8 cellular contexts compared by ENCODE assay signal in the genomic region with DNA sequence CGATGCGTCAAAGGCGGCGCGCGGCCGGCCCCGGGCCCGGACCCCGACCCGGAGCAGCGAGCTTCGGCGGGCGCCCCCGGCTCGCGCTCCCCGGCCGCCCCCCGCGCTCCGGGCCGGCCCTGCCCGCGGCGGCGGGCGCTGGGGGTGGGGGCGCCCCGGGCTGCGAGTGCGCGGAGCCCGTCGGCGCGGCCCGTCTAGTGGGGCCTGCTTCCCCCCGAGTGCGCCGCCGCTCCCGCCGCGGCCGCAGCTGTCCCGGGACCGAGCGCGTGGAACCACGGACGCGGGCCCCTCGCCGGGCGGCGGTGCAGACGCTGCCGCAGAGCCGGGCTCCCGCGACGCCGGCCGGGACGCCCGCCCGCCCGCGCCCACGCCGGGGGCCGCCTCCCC. TPM values are rescaled to one million over a fixed set of nuclear protein-coding genes. Genes with fewer than 3 reads are reported as not detected.
A peak's percentile ranks its signal among the peaks of the same experiment; 100 is the strongest.
DNase-seq lines count a peak whose midpoint lies in the region; ATAC-seq and TF ChIP-seq lines count a peak whose summit lies in the region.

No MANE protein-coding gene starts in this region.

- H3K36me3 ChIP-seq in CD4-positive, alpha-beta memory T cell (ENCODE audit: insufficient read depth, low read length) = no peaks in the 10 kb centered on the region
- H3K36me3 ChIP-seq in mucosa of descending colon (ENCODE audit: low read depth) = no peaks in the 10 kb centered on the region

- no peaks in the 10 kb centered on the region for H3K9me3 Mint-ChIP-seq in CD4-positive, alpha-beta memory T cell

- peaks cover 2% of the 10 kb centered on the region in 2 donors for H3K27me3 Mint-ChIP-seq in CD4-positive, alpha-beta memory T cell

- H3K4me3 ChIP-seq in CD4-positive, alpha-beta memory T cell (ENCODE audit: low read length in 2 of 2) = peak overlapping the region in 1 of 2 donors; percentile 51
- peak overlapping the region; percentile 53 for H3K4me3 ChIP-seq in astrocyte of the spinal cord (ENCODE audit: low read depth, low read length)
- peak overlapping the region; percentile 34 for H3K4me3 ChIP-seq in mucosa of descending colon

- TF ChIP-seq CTCF in astrocyte of the spinal cord (IDR thresholded peaks at IDR 0.05; ENCODE audit: low read depth, low read length) (no peak), mucosa of descending colon (IDR thresholded peaks at IDR 0.05) (no peak)

- ATAC-seq in HG02678 (IDR thresholded peaks at IDR 0.05; ENCODE audit: unreplicated experiment) (peak; percentile 29), mucosa of descending colon (no peak)

- H3K27me3 ChIP-seq in CD4-positive, alpha-beta memory T cell (ENCODE audit: insufficient read depth, low read length) = no peaks in the 10 kb centered on the region

- in situ Hi-C loops in astrocyte of the spinal cord (cut with HindIII; ENCODE audit: low sequenced_read_pairs) = no loop called here

- intact Hi-C loops in CD4-positive, alpha-beta memory T cell (cut with micrococcal nuclease) = loop anchor here (1.0 to 10.0 kb wide), 3 partner anchors 67 to 151 kb away; no protein-coding TSS in a partner anchor
- intact Hi-C loops in mucosa of descending colon (cut with DNase I, micrococcal nuclease) = no loop called here

- H3K4me1 Mint-ChIP-seq in CD4-positive, alpha-beta memory T cell = peaks cover 37 to 48% (median 42%) of the 10 kb centered on the region in 4 donors

- no peaks in the 10 kb centered on the region for H3K9me3 ChIP-seq in CD4-positive, alpha-beta memory T cell (ENCODE audit: control insufficient read depth in 1 of 2, low read length in 2 of 2)
- no peaks in the 10 kb centered on the region for H3K9me3 ChIP-seq in mucosa of descending colon

- POLR2A ChIA-PET in CD4-positive, alpha-beta memory T cell (lab: Charles Lee; ENCODE audit: partially characterized antibody) = interaction anchor here (1.0 to 2.6 kb wide), 4 partner anchors 26 to 156 kb away, joined by 4 to 17 read pairs (median 4); partner anchors contain the start of gene TFAP4

- H3K36me3 Mint-ChIP-seq in CD4-positive, alpha-beta memory T cell = peaks cover 0 to 5% of the 10 kb centered on the region in 2 donors

- no peak overlapping the region for H3K27ac ChIP-seq in CD4-positive, alpha-beta memory T cell (ENCODE audit: low read depth, low read length)

- peaks cover 50% of the 10 kb centered on the region for H3K4me1 ChIP-seq in CD4-positive, alpha-beta memory T cell (ENCODE audit: insufficient read depth, low read length)
- H3K4me1 ChIP-seq in mucosa of descending colon (ENCODE audit: low read depth) = peaks cover 41% of the 10 kb centered on the region

- CTCF ChIA-PET in CD4-positive, alpha-beta memory T cell (lab: Charles Lee; ENCODE audit: partially characterized antibody) = no interaction called here

- peak overlapping the region; percentile 79 to 87 (median 84) for H3K4me3 Mint-ChIP-seq in CD4-positive, alpha-beta memory T cell

- peak overlapping the region in 1 of 7 donors; percentile 53 for H3K27ac Mint-ChIP-seq in CD4-positive, alpha-beta memory T cell

- no peak for DNase-seq in CD4-positive, alpha-beta memory T cell
- DNase-seq in astrocyte of the spinal cord (ENCODE audit: low read depth, low spot score) (no peak), mucosa of descending colon (no peak), DMS153 (lab: John Stamatoyannopoulos, UW) (no peak), NCI-H2107 (lab: John Stamatoyannopoulos, UW) (no peak), NCI-H187 (lab: John Stamatoyannopoulos, UW) (no peak), COR-L47 (lab: John Stamatoyannopoulos, UW) (no peak)

RNA-seq across cellular contexts. Expression of gene ADCY9, which starts 0.3 kb away (rescaled TPM):
- total RNA-seq in CD4-positive, alpha-beta memory T cell = 1 to 10 TPM; 7.8 to 8.1 TPM
- polyA plus RNA-seq in CD4-positive, alpha-beta memory T cell = 1 to 10 TPM in 1 of 2 donors, under 1 TPM in 1; 0.26 to 1.3 TPM
- total RNA-seq in mucosa of descending colon = 10 to 100 TPM; 30.0 to 50.8 (median 41.8) TPM
